Comparison of ENCODE assay signal across 24 cellular contexts in the genomic region with DNA sequence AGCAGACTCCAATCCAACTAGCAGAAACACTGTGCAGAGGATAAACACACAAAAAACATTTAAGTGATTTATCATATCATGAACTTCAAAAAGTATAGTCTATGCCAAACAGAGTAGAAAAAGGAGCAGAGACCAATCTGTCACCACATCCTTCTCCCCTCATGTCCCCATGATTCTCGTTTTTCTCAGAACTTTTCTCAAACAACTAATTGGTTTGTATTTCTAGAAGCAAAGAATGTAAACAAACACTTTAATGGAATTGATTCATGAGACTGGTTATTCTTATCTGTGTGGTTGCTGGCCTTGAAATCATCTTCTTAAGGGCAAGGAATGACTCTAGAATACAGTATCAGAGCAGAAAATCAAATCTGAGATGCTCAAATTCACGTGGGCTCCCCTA.
DNase-seq lines count a peak whose midpoint lies in the region; TF ChIP-seq lines count a peak whose summit lies in the region.
"Had no signal": no experiment of that assay in that cellular context is flagged by ENCODE, and none has a peak within 500 bp of the region (broad histone marks: within the 10 kb centered on the region; RNA-seq: fewer than 3 reads in every experiment).

No MANE protein-coding gene starts in this region.

- POLR2A ChIA-PET in SK-N-SH (lab: Yijun Ruan, JAX): no interaction called here

- no peaks in the 10 kb centered on the region for H3K9me3 ChIP-seq in SK-N-SH
- H3K9me3 ChIP-seq in osteoblast (ENCODE audit: low read depth, low read length): no peaks in the 10 kb centered on the region
- H3K9me3 ChIP-seq in effector memory CD4-positive, alpha-beta T cell (ENCODE audit: control insufficient read depth, low read length): no peaks in the 10 kb centered on the region
- H3K9me3 ChIP-seq: upper lobe of left lung had no signal

- H3K9me2 ChIP-seq in SK-N-SH: no peaks in the 10 kb centered on the region

- H3K4me1 Mint-ChIP-seq in HFFc6 (ENCODE audit: low read depth): peaks cover 80% of the 10 kb centered on the region
- H3K4me1 Mint-ChIP-seq: brain; naive thymus-derived CD8-positive, alpha-beta T cell; stimulated activated effector memory CD8-positive, alpha-beta T cell treated with anti-CD3 and anti-CD28 coated beads, Interleukin-12 subunit alpha, Interleukin-12 subunit beta, amount 100 ng/mL, for 72 hours had no signal

- H4K20me1 ChIP-seq in SK-N-SH (ENCODE audit: insufficient read depth) (no peaks in the 10 kb centered on the region), osteoblast (ENCODE audit: insufficient read depth, low read length) (no peaks in the 10 kb centered on the region)

- H3K4me3 ChIP-seq in SK-N-SH (ENCODE audit: low read depth in 2 of 2, low read length in 1 of 2) (no peak overlapping the region), fibroblast of the aortic adventitia (ENCODE audit: low read depth, low read length) (no peak overlapping the region), osteoblast (ENCODE audit: insufficient read depth, low read length) (no peak overlapping the region)
- no peak overlapping the region for H3K4me3 ChIP-seq in effector memory CD4-positive, alpha-beta T cell (ENCODE audit: insufficient read depth, low read depth, low read length, poor library complexity, severe bottlenecking)
- H3K4me3 ChIP-seq: heart left ventricle, upper lobe of left lung had no signal

- H3K9me3 Mint-ChIP-seq in HFFc6: peaks cover 4% of the 10 kb centered on the region; the same call in 1 of the 2 replicates
- H3K9me3 Mint-ChIP-seq: stimulated activated effector memory CD8-positive, alpha-beta T cell treated with anti-CD3 and anti-CD28 coated beads, Interleukin-12 subunit alpha, Interleukin-12 subunit beta, amount 100 ng/mL, for 72 hours; T-helper 2 cell treated with Interferon-gamma antibody and Interleukin-4, amounts not matched to agents 5 μg/mL and 100 μg/mL, for 36 hours had no signal

- H3K4me3 Mint-ChIP-seq in HFFc6: peak overlapping the region; percentile 20
- H3K4me3 Mint-ChIP-seq: brain; naive thymus-derived CD8-positive, alpha-beta T cell; stimulated activated effector memory CD8-positive, alpha-beta T cell treated with anti-CD3 and anti-CD28 coated beads, Interleukin-12 subunit alpha, Interleukin-12 subunit beta, amount 100 ng/mL, for 72 hours; T-helper 2 cell treated with Interferon-gamma antibody and Interleukin-4, amounts not matched to agents 5 μg/mL and 100 μg/mL, for 36 hours had no signal

- 57% methylated on average over 2 of the region's 2 CpGs for WGBS in SK-N-SH (ENCODE audit: low lambda C conversion rate)

- H3K36me3 ChIP-seq in SK-N-SH (replicated peaks in 1 of 2; ENCODE audit: control insufficient read depth in 1 of 2, insufficient read depth in 2 of 2, low read length in 1 of 2) (no peaks in the 10 kb centered on the region), osteoblast (ENCODE audit: insufficient read depth, low read length) (no peaks in the 10 kb centered on the region)
- H3K36me3 ChIP-seq in effector memory CD4-positive, alpha-beta T cell (ENCODE audit: control insufficient read depth, insufficient read depth, low read length): no peaks in the 10 kb centered on the region
- H3K36me3 ChIP-seq: heart left ventricle, upper lobe of left lung had no signal

- peak overlapping the region; percentile 83 for H3K27ac Mint-ChIP-seq in HFFc6
- H3K27ac Mint-ChIP-seq: brain; naive thymus-derived CD8-positive, alpha-beta T cell; stimulated activated effector memory CD8-positive, alpha-beta T cell treated with anti-CD3 and anti-CD28 coated beads, Interleukin-12 subunit alpha, Interleukin-12 subunit beta, amount 100 ng/mL, for 72 hours; T-helper 2 cell treated with Interferon-gamma antibody and Interleukin-4, amounts not matched to agents 5 μg/mL and 100 μg/mL, for 36 hours had no signal

- peaks cover 0 to 29% of the 10 kb centered on the region in 2 experiments; a peak in 3 of 4 replicates for H3K4me1 ChIP-seq in SK-N-SH (ENCODE audit: control insufficient read depth in 1 of 2, insufficient read depth in 2 of 2, low read depth in 1 of 2, low read length in 1 of 2)
- peaks cover 59% of the 10 kb centered on the region for H3K4me1 ChIP-seq in osteoblast (ENCODE audit: insufficient read depth, low read length)
- H3K4me1 ChIP-seq in effector memory CD4-positive, alpha-beta T cell (ENCODE audit: control insufficient read depth, insufficient read depth, low read length, poor library complexity, severe bottlenecking): no peaks in the 10 kb centered on the region

- H2AFZ ChIP-seq in SK-N-SH (ENCODE audit: low read depth) (no peak overlapping the region), osteoblast (ENCODE audit: low read length) (no peak overlapping the region)

- TF ChIP-seq CTCF in HFFc6 (IDR thresholded peaks at IDR 0.05) (no peak), SK-N-SH (IDR thresholded peaks at IDR 0.05) (no peak), fibroblast of the aortic adventitia (IDR thresholded peaks at IDR 0.05; ENCODE audit: insufficient read depth, low read length) (no peak), osteoblast (IDR thresholded peaks at IDR 0.05; ENCODE audit: extremely low read depth, low read depth, low read length) (no peak)

- no peak for TF ChIP-seq RAD21 in SK-N-SH (IDR thresholded peaks at IDR 0.05; ENCODE audit: low read length)

- no peak for TF ChIP-seq EP300 in SK-N-SH (IDR thresholded peaks at IDR 0.05; ENCODE audit: borderline replicate concordance in 1 of 2, low read depth in 1 of 2, low read length in 1 of 2)

- H3K27ac ChIP-seq in SK-N-SH (ENCODE audit: low read depth in 2 of 2, low read length in 1 of 2) (peak overlapping the region; percentile 69 to 85; a peak in 3 of 4 replicates), osteoblast (ENCODE audit: low read depth, low read length) (peak overlapping the region; percentile 81)
- no peak overlapping the region for H3K27ac ChIP-seq in effector memory CD4-positive, alpha-beta T cell (ENCODE audit: insufficient read depth, low read length, poor library complexity, severe bottlenecking)
- H3K27ac ChIP-seq: heart left ventricle, KMS-11, upper lobe of left lung had no signal

- intact Hi-C loops in posterior cingulate gyrus (cut with DNase I): no loop called here

- DNase-seq in HFFc6 (peak; percentile 41), SK-N-SH (no peak), fibroblast of the aortic adventitia (ENCODE audit: low read depth) (peak; percentile 41), osteoblast (ENCODE audit: insufficient read length, low spot score, missing footprints) (no peak), posterior cingulate gyrus (no peak)
- no peak for DNase-seq in effector memory CD4-positive, alpha-beta T cell
- no peak for DNase-seq in activated effector memory CD4-positive, alpha-beta T cell treated with anti-CD3 and anti-CD28 coated beads, Interleukin-2, amount 50 U/mL, for 16 hours
- DNase-seq: activated CD4-positive, alpha-beta T cell treated with anti-CD3 and anti-CD28 coated beads for 4 hours; activated gamma-delta T cell; activated T-cell treated with anti-CD3 and anti-CD28 coated beads, Interleukin-2, amount 50 U/mL, for 1 hour; C1 segment of cervical spinal cord; COR-L47; DMS79 treated with DMSO at 0.1 percent for 48 hours; heart left ventricle; left cardiac atrium; midbrain; naive thymus-derived CD8-positive, alpha-beta T cell; NCI-H1436 treated with DMSO at 0.1 percent for 48 hours; stimulated activated CD4-positive, alpha-beta T cell treated with anti-CD3 and anti-CD28 coated beads, Interleukin-4, amount 100 ng/mL, for 1 hour; upper lobe of left lung had no signal

- H3F3A ChIP-seq in SK-N-SH (replicated peaks; ENCODE audit: insufficient read depth): peaks cover 27% of the 10 kb centered on the region

- H3K27me3 ChIP-seq in SK-N-SH (ENCODE audit: insufficient read depth) (no peaks in the 10 kb centered on the region), osteoblast (ENCODE audit: insufficient read depth, low read length) (no peaks in the 10 kb centered on the region)
- H3K27me3 ChIP-seq in effector memory CD4-positive, alpha-beta T cell (replicated peaks; ENCODE audit: control insufficient read depth, insufficient read depth, low read length, poor library complexity, severe bottlenecking): peaks cover 10% of the 10 kb centered on the region
- H3K27me3 ChIP-seq: heart left ventricle, upper lobe of left lung had no signal

- H3K4me2 ChIP-seq in SK-N-SH (no peak overlapping the region), osteoblast (ENCODE audit: insufficient read depth, low read length) (no peak overlapping the region)
- H3K4me2 ChIP-seq: KMS-11 had no signal

- H3K9ac ChIP-seq in SK-N-SH: no peak overlapping the region
- H3K9ac ChIP-seq: KMS-11 had no signal

- H3K79me2 ChIP-seq in SK-N-SH (ENCODE audit: insufficient read depth) (no peaks in the 10 kb centered on the region), osteoblast (ENCODE audit: insufficient read depth, low read length) (no peaks in the 10 kb centered on the region)

- H3K27me3 Mint-ChIP-seq in HFFc6 (ENCODE audit: insufficient read depth): no peaks in the 10 kb centered on the region
- H3K27me3 Mint-ChIP-seq: brain had no signal

- peaks cover 6% of the 10 kb centered on the region for H3K36me3 Mint-ChIP-seq in HFFc6 (ENCODE audit: low read depth)
- H3K36me3 Mint-ChIP-seq: brain; stimulated activated effector memory CD8-positive, alpha-beta T cell treated with anti-CD3 and anti-CD28 coated beads, Interleukin-12 subunit alpha, Interleukin-12 subunit beta, amount 100 ng/mL, for 72 hours had no signal

- CTCF ChIA-PET in SK-N-SH (lab: Yijun Ruan, JAX): no interaction called here

TF ChIP-seq in SK-N-SH, 30 proteins besides CTCF, POLR2A, EP300 and RAD21:
- no peak for TF ChIP-seq JUND (IDR thresholded peaks at IDR 0.05)
- TF ChIP-seq, protein P1, sequence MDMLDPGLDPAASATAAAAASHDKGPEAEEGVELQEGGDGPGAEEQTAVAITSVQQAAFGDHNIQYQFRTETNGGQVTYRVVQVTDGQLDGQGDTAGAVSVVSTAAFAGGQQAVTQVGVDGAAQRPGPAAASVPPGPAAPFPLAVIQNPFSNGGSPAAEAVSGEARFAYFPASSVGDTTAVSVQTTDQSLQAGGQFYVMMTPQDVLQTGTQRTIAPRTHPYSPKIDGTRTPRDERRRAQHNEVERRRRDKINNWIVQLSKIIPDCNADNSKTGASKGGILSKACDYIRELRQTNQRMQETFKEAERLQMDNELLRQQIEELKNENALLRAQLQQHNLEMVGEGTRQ (IDR thresholded peaks at IDR 0.05; ENCODE audit: borderline replicate concordance, low read depth, low read length): no peak
- no peak for TF ChIP-seq NFIC (IDR thresholded peaks at IDR 0.05; ENCODE audit: borderline replicate concordance)
- no peak for TF ChIP-seq FOSL2 (IDR thresholded peaks at IDR 0.05; ENCODE audit: borderline replicate concordance, low read depth)
- TF ChIP-seq RFX5 (IDR thresholded peaks at IDR 0.05; ENCODE audit: low read length): no peak
- TF ChIP-seq TCF12 (IDR thresholded peaks at IDR 0.05): 0 out of 2 replicates have a peak, but pooled peaks have one; percentile 7
- no peak for TF ChIP-seq TEAD4 (IDR thresholded peaks at IDR 0.05; ENCODE audit: borderline replicate concordance, insufficient read depth)
- TF ChIP-seq YY1 (IDR thresholded peaks at IDR 0.05; ENCODE audit: low read depth): no peak

Comparison
In these comparisons a context has a peak if more than half of its experiments do, and no peak if none do; other contexts are left out.
1. DNase-seq: peak in HFFc6 (single experiment) and fibroblast of the aortic adventitia (single experiment); none in SK-N-SH (single experiment), osteoblast (single experiment), effector memory CD4-positive, alpha-beta T cell (0 of 3), posterior cingulate gyrus (0 of 10) and activated effector memory CD4-positive, alpha-beta T cell treated with anti-CD3 and anti-CD28 coated beads, Interleukin-2, amount 50 U/mL, for 16 hours (single experiment).